Comparison of ENCODE assay signal across 34 cellular contexts in genomic region chr5:29995154-29995553, GRCh38.
"Had no signal": no experiment of that assay in that cellular context is flagged by ENCODE, and none has a peak within 500 bp of the region (broad histone marks: within the 10 kb centered on the region; RNA-seq: fewer than 3 reads in every experiment).

No MANE protein-coding gene starts in this region.

- H3K27ac ChIP-seq: KMS-11 had no signal

- H3K4me2 ChIP-seq: KMS-11 had no signal

- H3K4me3 ChIP-seq: MG63 had no signal

- H3K36me3 ChIP-seq: MG63 had no signal

- H3K27me3 ChIP-seq: MG63 had no signal

- DNase-seq: Karpas-422, Kasumi-1, MG63, MM.1S, MV-4-11, NCI-H1048, NCI-H1092, NCI-H1092 treated with DMSO at 0.1 percent for 48 hours, NCI-H1105, NCI-H1105 treated with DMSO at 0.1 percent for 48 hours, NCI-H1417 treated with DMSO at 0.1 percent for 48 hours, NCI-H1436, NCI-H1436 treated with DMSO at 0.1 percent for 48 hours, NCI-H146, NCI-H1694, NCI-H1694 treated with DMSO at 0.1 percent for 48 hours, NCI-H187, NCI-H187 treated with DMSO at 0.1 percent for 48 hours, NCI-H1930, NCI-H2029, NCI-H2029 treated with DMSO at 0.1 percent for 48 hours, NCI-H2081, NCI-H2081 treated with DMSO at 0.1 percent for 48 hours, NCI-H2107, NCI-H2171, NCI-H2171 treated with DMSO at 0.1 percent for 48 hours, NCI-H2227 treated with DMSO at 0.1 percent for 48 hours, NCI-H226, NCI-H345, NCI-H446, NCI-H446 treated with DMSO at 0.1 percent for 48 hours, NCI-H510A, NCI-H510A treated with DMSO at 0.1 percent for 48 hours had no signal

- H3K9ac ChIP-seq: KMS-11 had no signal
